In genomic region chr4:183657564-183657963, GRCh38 we compare ENCODE assay signal across 9 cellular contexts. TPM values are rescaled to one million over a fixed set of nuclear protein-coding genes. Genes with fewer than 3 reads are reported as not detected.
A peak's percentile ranks its signal among the peaks of the same experiment; 100 is the strongest.
DNase-seq lines count a peak whose midpoint lies in the region; ATAC-seq and TF ChIP-seq lines count a peak whose summit lies in the region.
"Had no signal": no experiment of that assay in that cellular context is flagged by ENCODE, and none has a peak within 500 bp of the region (broad histone marks: within the 10 kb centered on the region; RNA-seq: fewer than 3 reads in every experiment).

No MANE protein-coding gene starts in this region.

- H3K4me2 ChIP-seq in DND-41 (ENCODE audit: insufficient read depth, low read length) (peak overlapping the region; percentile 74), mammary epithelial cell (ENCODE audit: insufficient read depth, low read depth, low read length) (peak overlapping the region; percentile 81)

- H3K9ac ChIP-seq in DND-41 (ENCODE audit: low read depth, low read length) (peak overlapping the region; percentile 83), mammary epithelial cell (ENCODE audit: insufficient read depth, low read length) (no peak overlapping the region)

- intact Hi-C loops in mammary epithelial cell (cut with micrococcal nuclease), result no loop called here

- H3K4me1 Mint-ChIP-seq in neural crest cell, result peaks cover 27% of the 10 kb centered on the region

- in situ Hi-C loops in mammary epithelial cell (cut with MboI; ENCODE audit: low sequenced_read_pairs in 2 of 2), result loop anchor here in 1 of 2 donors (25.0 kb wide), 1 partner anchor 145 kb away; the partner anchor contains the start of gene ING2

- no peak for DNase-seq in DND-41
- no peak for DNase-seq in MG63
- DNase-seq in mammary epithelial cell, result peak; percentile 1
- DNase-seq in neural crest cell (ENCODE audit: low read depth, low spot score), result no peak
- DNase-seq in effector CD8-positive, alpha-beta T cell (lab: John Stamatoyannopoulos, UW), result no peak
- no peak for DNase-seq in activated CD4-positive, alpha-beta T cell treated with anti-CD3 and anti-CD28 coated beads, Interleukin-2, amount 50 U/mL, for 48 hours
- no peak for DNase-seq in stimulated activated CD4-positive, alpha-beta T cell treated with anti-CD3 and anti-CD28 coated beads, Interleukin-12 subunit alpha, Interleukin-12 subunit beta, amount 100 ng/mL, for 4 hours
- DNase-seq: activated CD4-positive, CD25-positive, alpha-beta regulatory T cell had no signal

- no peak overlapping the region for H3K27ac Mint-ChIP-seq in neural crest cell (ENCODE audit: unreplicated experiment)

- no peaks in the 10 kb centered on the region for H3K36me3 Mint-ChIP-seq in neural crest cell (ENCODE audit: low read depth)

- no peaks in the 10 kb centered on the region for H3K27me3 ChIP-seq in DND-41 (ENCODE audit: insufficient read depth, low read length, poor library complexity)
- no peaks in the 10 kb centered on the region for H3K27me3 ChIP-seq in MG63
- no peaks in the 10 kb centered on the region for H3K27me3 ChIP-seq in mammary epithelial cell (ENCODE audit: insufficient read depth, low read length)

- H3K79me2 ChIP-seq in DND-41 (ENCODE audit: insufficient read depth, low read length) (peaks cover 61% of the 10 kb centered on the region), mammary epithelial cell (ENCODE audit: insufficient read depth, low read length) (peaks cover 63% of the 10 kb centered on the region)

- peaks cover 25% of the 10 kb centered on the region; the same call in 1 of the 2 replicates for H3K36me3 ChIP-seq in DND-41 (ENCODE audit: insufficient read depth, low read length)
- H3K36me3 ChIP-seq in MG63, result peaks cover 38% of the 10 kb centered on the region
- peaks cover 14% of the 10 kb centered on the region for H3K36me3 ChIP-seq in mammary epithelial cell (ENCODE audit: insufficient read depth, low read length)

- BruUV-seq in mammary epithelial cell (replicated peaks; lab: Mats Ljungman, UMichigan), result no TSS peak

- no peak for TF ChIP-seq CTCF in DND-41 (IDR thresholded peaks at IDR 0.05; ENCODE audit: borderline replicate concordance, extremely low read depth, low read length, poor library complexity, severe bottlenecking)
- TF ChIP-seq CTCF in mammary epithelial cell (conservative IDR thresholded peaks at IDR 0.05 in 1 of 2, IDR thresholded peaks at IDR 0.05 in 1 of 2; ENCODE audit: extremely low read depth in 1 of 2, insufficient read depth in 1 of 2, low read depth in 1 of 2, low read length in 2 of 2), result no peak
- TF ChIP-seq CTCF in neural crest cell (conservative IDR thresholded peaks at IDR 0.05), result no peak

- H3K27ac ChIP-seq in DND-41 (ENCODE audit: low read length) (peak overlapping the region; percentile 34; the same call in 1 of the 2 replicates), mammary epithelial cell (ENCODE audit: insufficient read depth, low read depth, low read length) (no peak overlapping the region)

- H4K20me1 ChIP-seq in DND-41 (ENCODE audit: insufficient read depth, low read length) (no peaks in the 10 kb centered on the region), mammary epithelial cell (ENCODE audit: insufficient read depth, low read length) (no peaks in the 10 kb centered on the region)

- H3K4me3 Mint-ChIP-seq in neural crest cell, result peak overlapping the region; percentile 92

- H3K4me3 ChIP-seq in DND-41 (ENCODE audit: low read depth in 1 of 2, low read length in 2 of 2) (peak overlapping the region; percentile 38 to 90; a peak in 3 of 4 replicates), MG63 (peak overlapping the region; percentile 94), mammary epithelial cell (replicated peaks in 1 of 3; ENCODE audit: insufficient read depth in 1 of 3, low read depth in 2 of 3, low read length in 3 of 3) (peak overlapping the region; percentile 74 to 95 (median 81))

- dilution Hi-C loops in mammary epithelial cell (cut with HindIII; ENCODE audit: low sequenced_read_pairs), result no loop called here

- ATAC-seq in DND-41 (ENCODE audit: insufficient read depth, low read depth), result no peak
- ATAC-seq in HG02840 (IDR thresholded peaks at IDR 0.05; ENCODE audit: low FRiP score, unreplicated experiment), result no peak

- no peaks in the 10 kb centered on the region for H3K9me3 Mint-ChIP-seq in neural crest cell

- H2AFZ ChIP-seq in DND-41 (ENCODE audit: low read depth, low read length), result peak overlapping the region; percentile 22; the same call in 1 of the 2 replicates
- H2AFZ ChIP-seq in mammary epithelial cell (ENCODE audit: low read depth, low read length), result no peak overlapping the region

- CTCF ChIA-PET in mammary epithelial cell (lab: Charles Lee; ENCODE audit: low non-redundant PET), result no interaction called here

- 91% methylated on average over 3 of the region's 3 CpGs for WGBS in mammary epithelial cell (ENCODE audit: low coverage, missing lambda C conversion rate)

- no peaks in the 10 kb centered on the region for H3K27me3 Mint-ChIP-seq in neural crest cell (ENCODE audit: low read depth)

- H3K9me3 ChIP-seq in DND-41 (ENCODE audit: insufficient read depth, low read length, severe bottlenecking) (no peaks in the 10 kb centered on the region), MG63 (no peaks in the 10 kb centered on the region), mammary epithelial cell (replicated peaks; ENCODE audit: insufficient read depth, low read length) (no peaks in the 10 kb centered on the region)

- H3K4me1 ChIP-seq in DND-41 (ENCODE audit: insufficient read depth, low read length) (peaks cover 41% of the 10 kb centered on the region), mammary epithelial cell (ENCODE audit: insufficient read depth, low read length) (peaks cover 6% of the 10 kb centered on the region)

RNA-seq across cellular contexts. Expression of gene RWDD4, which starts 1.4 kb away (rescaled TPM):
- total RNA-seq in MG63 (2014; rRNA removed; shearing (Covaris generic); ENCODE audit: low replicate concordance), result 38.5 and 111 TPM in 2 replicates
- 10 to 100 TPM; 23.3 to 24.0 TPM for total RNA-seq in mammary epithelial cell
- polyA plus RNA-seq in mammary epithelial cell, result 10.8 TPM
- 2.7 TPM for polyA minus RNA-seq in mammary epithelial cell
- 17.4 and 23.4 TPM in 2 replicates for total RNA-seq in neural crest cell

RNA-seq across cellular contexts. Expression of gene TRAPPC11, which starts 1.5 kb away (rescaled TPM):
- 20.3 and 24.7 TPM in 2 replicates for total RNA-seq in MG63 (2014; rRNA removed; shearing (Covaris generic); ENCODE audit: low replicate concordance)
- 10 to 100 TPM; 33.3 to 42.3 TPM for total RNA-seq in mammary epithelial cell
- 21.6 TPM for polyA plus RNA-seq in mammary epithelial cell
- 16.7 TPM for polyA minus RNA-seq in mammary epithelial cell
- 38.2 and 41.2 TPM in 2 replicates for total RNA-seq in neural crest cell
